In genomic region chr18:56285387-56286055, GRCh38 we compare ENCODE assay signal across 29 cellular contexts.
"Had no signal": no experiment of that assay in that cellular context is flagged by ENCODE, and none has a peak within 500 bp of the region (broad histone marks: within the 10 kb centered on the region; RNA-seq: fewer than 3 reads in every experiment).

No MANE protein-coding gene starts in this region.

- ATAC-seq: activated T-cell treated with anti-CD3 and anti-CD28 coated beads, Interleukin-2, amount 50 U/mL, for 4 hours; esophagus mucosa; gastroesophageal sphincter; heart left ventricle; left cardiac atrium; pancreas; right cardiac atrium; stimulated activated memory B cell treated with anti-CD40 and anti-IgM and Interleukin-4, amounts not matched to agents 10 μg/mL and 1 μg/mL and 100 μg/mL, for 72 hours; WTC11 had no signal

- H3K27ac ChIP-seq: gastroesophageal sphincter, heart left ventricle, pancreas, stomach, suprapubic skin, tibial nerve had no signal

- H3K4me3 Mint-ChIP-seq: activated naive CD8-positive, alpha-beta T cell; activated T-cell treated with anti-CD3 and anti-CD28 coated beads, Interleukin-2, amount 50 U/mL, for 4 hours; brain; memory B cell; nephron; stimulated activated memory B cell treated with anti-CD40 and anti-IgM and Interleukin-4, amounts not matched to agents 10 μg/mL and 1 μg/mL and 100 μg/mL, for 72 hours; WTC11 had no signal

- H3K4me1 ChIP-seq: tibial nerve had no signal

- H3K9me3 ChIP-seq: gastroesophageal sphincter, heart left ventricle, pancreas, stomach, suprapubic skin, tibial nerve had no signal

- H3K27me3 ChIP-seq: gastroesophageal sphincter, heart left ventricle, pancreas, stomach, suprapubic skin, tibial nerve had no signal

- H3K36me3 Mint-ChIP-seq: activated naive CD8-positive, alpha-beta T cell; brain; memory B cell; stimulated activated memory B cell treated with anti-CD40 and anti-IgM and Interleukin-4, amounts not matched to agents 10 μg/mL and 1 μg/mL and 100 μg/mL, for 72 hours; WTC11 had no signal

- H3K27me3 Mint-ChIP-seq: activated naive CD8-positive, alpha-beta T cell; brain; stimulated activated memory B cell treated with anti-CD40 and anti-IgM and Interleukin-4, amounts not matched to agents 10 μg/mL and 1 μg/mL and 100 μg/mL, for 72 hours had no signal

- H3K27ac Mint-ChIP-seq: activated naive CD8-positive, alpha-beta T cell; activated T-helper 2 cell treated with anti-CD3 and anti-CD28 coated beads, Interferon-gamma antibody, Interleukin-2, Interleukin-4, amounts not matched to agents 10 μg/mL and 5 μg/mL and 100 μg/mL, durations not matched to agents 14 hours and 24 hours and 36 hours; brain; memory B cell; nephron; stimulated activated memory B cell treated with anti-CD40 and anti-IgM and Interleukin-4, amounts not matched to agents 10 μg/mL and 1 μg/mL and 100 μg/mL, for 72 hours; WTC11 had no signal

- DNase-seq: activated CD4-positive, alpha-beta T cell treated with anti-CD3 and anti-CD28 coated beads, Interleukin-2, amount 50 U/mL, for 4 hours; activated CD8-positive, alpha-beta memory T cell treated with anti-CD3 and anti-CD28 coated beads for 24 hours; activated CD8-positive, alpha-beta memory T cell treated with anti-CD3 and anti-CD28 coated beads, Interleukin-2, amount 50 U/mL, for 48 hours; activated naive CD4-positive, alpha-beta T cell; activated T-cell treated with anti-CD3 and anti-CD28 coated beads, Interleukin-2, amount 50 U/mL, for 4 hours; amygdala; caudate nucleus; dermis blood vessel endothelial cell; effector CD8-positive, alpha-beta T cell; heart left ventricle; islet precursor cell; left cardiac atrium; right cardiac atrium; small intestine; stimulated activated CD4-positive, alpha-beta T cell treated with anti-CD3 and anti-CD28 coated beads, Interleukin-15, amount 100 ng/mL, for 24 hours; stomach; T-helper 1 cell had no signal

- H3K4me3 ChIP-seq: gastroesophageal sphincter, heart left ventricle, pancreas, stomach, suprapubic skin, tibial nerve had no signal

- FAIRE-seq: pancreas, small intestine had no signal

- H3K9me3 Mint-ChIP-seq: activated T-helper 2 cell treated with anti-CD3 and anti-CD28 coated beads, Interferon-gamma antibody, Interleukin-2, Interleukin-4, amounts not matched to agents 10 μg/mL and 5 μg/mL and 100 μg/mL, durations not matched to agents 14 hours and 24 hours and 36 hours; brain; nephron; WTC11 had no signal

- H3K4me1 Mint-ChIP-seq: memory B cell, WTC11 had no signal

- H3K36me3 ChIP-seq: gastroesophageal sphincter, heart left ventricle, pancreas, stomach, suprapubic skin, tibial nerve had no signal
